1 cellular context compared by ENCODE assay signal in the genomic region with DNA sequence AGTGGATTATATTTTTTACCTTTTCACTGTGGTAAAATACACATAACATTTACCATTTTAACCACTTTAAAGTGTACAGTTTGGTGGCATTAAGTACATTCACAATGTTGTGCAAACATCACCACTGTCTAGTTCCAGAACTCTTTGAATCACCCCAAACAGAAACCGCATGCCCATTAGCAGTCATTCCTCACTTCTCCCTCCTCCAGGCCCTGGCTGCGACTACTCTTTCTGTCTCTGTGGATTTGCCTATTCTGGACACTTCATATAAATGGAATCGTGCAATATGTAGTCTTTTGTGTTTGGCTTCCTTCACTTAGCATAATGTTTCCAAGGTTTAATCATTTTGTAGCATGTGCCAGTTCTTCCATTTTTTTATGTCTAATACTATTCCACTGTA.
TF ChIP-seq lines count a peak whose summit lies in the region.

No MANE protein-coding gene starts in this region.

TF ChIP-seq in HepG2, 621 proteins besides CTCF, POLR2A, EP300 and RAD21 (continued from another document):
- TF ChIP-seq, protein P1, sequence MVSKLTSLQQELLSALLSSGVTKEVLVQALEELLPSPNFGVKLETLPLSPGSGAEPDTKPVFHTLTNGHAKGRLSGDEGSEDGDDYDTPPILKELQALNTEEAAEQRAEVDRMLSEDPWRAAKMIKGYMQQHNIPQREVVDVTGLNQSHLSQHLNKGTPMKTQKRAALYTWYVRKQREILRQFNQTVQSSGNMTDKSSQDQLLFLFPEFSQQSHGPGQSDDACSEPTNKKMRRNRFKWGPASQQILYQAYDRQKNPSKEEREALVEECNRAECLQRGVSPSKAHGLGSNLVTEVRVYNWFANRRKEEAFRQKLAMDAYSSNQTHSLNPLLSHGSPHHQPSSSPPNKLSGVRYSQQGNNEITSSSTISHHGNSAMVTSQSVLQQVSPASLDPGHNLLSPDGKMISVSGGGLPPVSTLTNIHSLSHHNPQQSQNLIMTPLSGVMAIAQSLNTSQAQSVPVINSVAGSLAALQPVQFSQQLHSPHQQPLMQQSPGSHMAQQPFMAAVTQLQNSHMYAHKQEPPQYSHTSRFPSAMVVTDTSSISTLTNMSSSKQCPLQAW (CRISPR knock-in tag; IDR thresholded peaks at IDR 0.05), result no peak
